In genomic region chr18:48619016-48619415, GRCh38 we compare ENCODE assay signal across 23 cellular contexts.
A peak's percentile ranks its signal among the peaks of the same experiment; 100 is the strongest.
DNase-seq lines count a peak whose midpoint lies in the region; ATAC-seq and TF ChIP-seq lines count a peak whose summit lies in the region.
"Had no signal": no experiment of that assay in that cellular context is flagged by ENCODE, and none has a peak within 500 bp of the region (broad histone marks: within the 10 kb centered on the region; RNA-seq: fewer than 3 reads in every experiment).

No MANE protein-coding gene starts in this region.

- H2BK5ac ChIP-seq in mesenchymal stem cell (ENCODE audit: low read depth, low read length, poor library complexity, severe bottlenecking): no peak overlapping the region

- WGBS in mesenchymal stem cell: 63% methylated on average over 3 of the region's 3 CpGs

- no peaks in the 10 kb centered on the region for H3K9me3 ChIP-seq in mesenchymal stem cell (ENCODE audit: control insufficient read depth, low read length)
- H3K9me3 ChIP-seq: A549 had no signal

- no peak overlapping the region for H3K4me3 ChIP-seq in mesenchymal stem cell (ENCODE audit: insufficient read depth in 1 of 2, low read depth in 1 of 2, low read length in 2 of 2)
- H3K4me3 ChIP-seq: A549, GM12878, SK-N-MC had no signal

- peak overlapping the region in 1 of 2 experiments; percentile 37 for H2BK12ac ChIP-seq in mesenchymal stem cell (ENCODE audit: low read length in 2 of 2)

- no peaks in the 10 kb centered on the region for H3K27me3 ChIP-seq in mesenchymal stem cell (ENCODE audit: control insufficient read depth in 1 of 2, insufficient read depth in 1 of 2, low read length in 2 of 2)

- no peak overlapping the region for H3K23ac ChIP-seq in mesenchymal stem cell (ENCODE audit: low read length in 2 of 2)

- no peak overlapping the region for H3K4me2 ChIP-seq in mesenchymal stem cell (ENCODE audit: low read length, poor library complexity, severe bottlenecking)
- H3K4me2 ChIP-seq: A549 had no signal

- no peak overlapping the region for H4K91ac ChIP-seq in mesenchymal stem cell (ENCODE audit: low read length)

- no peak overlapping the region for H3K9ac ChIP-seq in mesenchymal stem cell (ENCODE audit: low read length)

- H2BK15ac ChIP-seq in mesenchymal stem cell (ENCODE audit: low read depth, poor library complexity, severe bottlenecking): no peak overlapping the region

- H3K9me3 Mint-ChIP-seq in HFFc6 (no peaks in the 10 kb centered on the region), activated B cell treated with CpG ODN at 0.5 μM for 24 hours (no peaks in the 10 kb centered on the region)

- H3K4me1 ChIP-seq in mesenchymal stem cell (ENCODE audit: control insufficient read depth, insufficient read depth, low read depth, low read length): peaks cover 36% of the 10 kb centered on the region

- no peak overlapping the region for H2BK120ac ChIP-seq in mesenchymal stem cell (ENCODE audit: low read depth, low read length)

- H3K14ac ChIP-seq in mesenchymal stem cell (ENCODE audit: low read length in 2 of 2): no peak overlapping the region

- no peak overlapping the region for H3K4ac ChIP-seq in mesenchymal stem cell (ENCODE audit: low read depth in 1 of 2, low read length in 2 of 2)

- TF ChIP-seq CTCF in HFFc6 (IDR thresholded peaks at IDR 0.05) (no peak), activated B cell treated with CpG ODN at 0.5 μM for 24 hours (IDR thresholded peaks at IDR 0.05) (no peak)

- H3K4me3 Mint-ChIP-seq in HFFc6 (no peak overlapping the region), activated B cell treated with CpG ODN at 0.5 μM for 24 hours (no peak overlapping the region)
- H3K4me3 Mint-ChIP-seq: CD4-positive, alpha-beta memory T cell had no signal

- H3K36me3 ChIP-seq in mesenchymal stem cell (ENCODE audit: control insufficient read depth in 1 of 2, insufficient read depth in 2 of 2, low read depth in 1 of 2, low read length in 2 of 2): peaks cover 14 to 30% of the 10 kb centered on the region in 2 experiments

- H3K27ac Mint-ChIP-seq in HFFc6: peak overlapping the region; percentile 75
- H3K27ac Mint-ChIP-seq in activated B cell treated with CpG ODN at 0.5 μM for 24 hours: peak overlapping the region; percentile 5

- H3K36me3 Mint-ChIP-seq in HFFc6 (ENCODE audit: low read depth): peaks cover 14% of the 10 kb centered on the region
- H3K36me3 Mint-ChIP-seq in activated B cell treated with CpG ODN at 0.5 μM for 24 hours (ENCODE audit: low read depth): no peaks in the 10 kb centered on the region
- H3K36me3 Mint-ChIP-seq: CD4-positive, alpha-beta memory T cell had no signal

- CTCF ChIA-PET in activated B cell treated with CpG ODN at 0.5 μM for 24 hours (lab: Charles Lee): no interaction called here

- no peak overlapping the region for H2AK5ac ChIP-seq in mesenchymal stem cell (ENCODE audit: low read length, severe bottlenecking)

- H3K27ac ChIP-seq in mesenchymal stem cell (ENCODE audit: low read length, poor library complexity, severe bottlenecking): no peak overlapping the region
- H3K27ac ChIP-seq: SK-N-MC had no signal

- peak overlapping the region; percentile 8 for H4K8ac ChIP-seq in mesenchymal stem cell (ENCODE audit: low read length)

- peaks cover 7% of the 10 kb centered on the region; the same call in 1 of the 2 replicates for H3K27me3 Mint-ChIP-seq in HFFc6 (ENCODE audit: insufficient read depth)
- no peaks in the 10 kb centered on the region for H3K27me3 Mint-ChIP-seq in activated B cell treated with CpG ODN at 0.5 μM for 24 hours

- peak overlapping the region; percentile 8 to 37 for H3K18ac ChIP-seq in mesenchymal stem cell (ENCODE audit: low read depth in 1 of 2, low read length in 2 of 2)

- POLR2A ChIA-PET in activated B cell treated with CpG ODN at 0.5 μM for 24 hours (lab: Charles Lee): no interaction called here

- peaks cover 33% of the 10 kb centered on the region for H3K79me1 ChIP-seq in mesenchymal stem cell (replicated peaks; ENCODE audit: low read length, poor library complexity, severe bottlenecking)

- H3K4me1 Mint-ChIP-seq in HFFc6 (ENCODE audit: low read depth): peaks cover 77% of the 10 kb centered on the region
- peaks cover 21% of the 10 kb centered on the region for H3K4me1 Mint-ChIP-seq in activated B cell treated with CpG ODN at 0.5 μM for 24 hours

- H2AFZ ChIP-seq in mesenchymal stem cell (ENCODE audit: low read depth, low read length): no peak overlapping the region

- ATAC-seq in activated B cell treated with CpG ODN at 0.5 μM for 24 hours (ENCODE audit: low read depth) (no peak), GM21515 (IDR thresholded peaks at IDR 0.05; ENCODE audit: unreplicated experiment) (no peak), GM18907 (IDR thresholded peaks at IDR 0.05; ENCODE audit: unreplicated experiment) (no peak), GM18517 (IDR thresholded peaks at IDR 0.05; ENCODE audit: unreplicated experiment) (no peak), HG02610 (IDR thresholded peaks at IDR 0.05; ENCODE audit: unreplicated experiment) (no peak)
- ATAC-seq: A549, GM12878, Panc1 had no signal

- intact Hi-C loops in activated B cell treated with CpG ODN at 0.5 μM for 24 hours (cut with micrococcal nuclease): no loop called here

- DNase-seq in HFFc6 (no peak), activated B cell treated with CpG ODN at 0.5 μM for 24 hours (no peak), mesenchymal stem cell (no peak)
- DNase-seq: C1 segment of cervical spinal cord; CD4-positive, alpha-beta memory T cell; COR-L47; DMS53; GDM1; H7; KG1; MM.1S; NCI-H2029 treated with DMSO at 0.1 percent for 48 hours; NCI-H2227 treated with DMSO at 0.1 percent for 48 hours; NCI-H526 treated with DMSO at 0.1 percent for 48 hours; SHP77 treated with DMSO at 0.1 percent for 48 hours had no signal
